Comparison of ENCODE assay signal across 20 cellular contexts in genomic region chr1:209397910-209398309, GRCh38.
DNase-seq lines count a peak whose midpoint lies in the region; TF ChIP-seq lines count a peak whose summit lies in the region.
"Had no signal": no experiment of that assay in that cellular context is flagged by ENCODE, and none has a peak within 500 bp of the region (broad histone marks: within the 10 kb centered on the region; RNA-seq: fewer than 3 reads in every experiment).

No MANE protein-coding gene starts in this region.

- intact Hi-C loops in dendritic cell treated with granulocyte-macrophage colony-stimulating factor and Interleukin-4, amounts not matched to agents 40 ng/mL and 50 ng/mL, for 4 days (cut with micrococcal nuclease), result no loop called here

- peak overlapping the region; percentile 76 for H3K9ac ChIP-seq in HUES6 (ENCODE audit: low read length)
- H3K9ac ChIP-seq in neural progenitor cell, result no peak overlapping the region

- no peaks in the 10 kb centered on the region for H3F3A ChIP-seq in neural progenitor cell (ENCODE audit: low read depth)

- peaks cover 34% of the 10 kb centered on the region for H3K4me1 Mint-ChIP-seq in dendritic cell treated with granulocyte-macrophage colony-stimulating factor and Interleukin-4, amounts not matched to agents 40 ng/mL and 50 ng/mL, for 4 days (ENCODE audit: low read depth)
- H3K4me1 Mint-ChIP-seq in neural progenitor cell, result peaks cover 10% of the 10 kb centered on the region
- no peaks in the 10 kb centered on the region for H3K4me1 Mint-ChIP-seq in activated naive CD8-positive, alpha-beta T cell treated with anti-CD3 and anti-CD28 coated beads for 36 hours
- H3K4me1 Mint-ChIP-seq: IgD-negative memory B cell had no signal

- H3K27ac Mint-ChIP-seq in dendritic cell treated with granulocyte-macrophage colony-stimulating factor and Interleukin-4, amounts not matched to agents 40 ng/mL and 50 ng/mL, for 4 days, result peak overlapping the region; percentile 44
- H3K27ac Mint-ChIP-seq in neural progenitor cell, result peak overlapping the region; percentile 92
- no peak overlapping the region for H3K27ac Mint-ChIP-seq in activated naive CD8-positive, alpha-beta T cell treated with anti-CD3 and anti-CD28 coated beads for 36 hours
- H3K27ac Mint-ChIP-seq: activated CD8-positive, alpha-beta T cell treated with anti-CD3 and anti-CD28 coated beads for 36 hours had no signal

- H3K4me1 ChIP-seq in HUES6 (ENCODE audit: control insufficient read depth, insufficient read depth, low read length) (peaks cover 66% of the 10 kb centered on the region), neural progenitor cell (no peaks in the 10 kb centered on the region)
- H3K4me1 ChIP-seq: colonic mucosa had no signal

- H3K27me3 Mint-ChIP-seq in dendritic cell treated with granulocyte-macrophage colony-stimulating factor and Interleukin-4, amounts not matched to agents 40 ng/mL and 50 ng/mL, for 4 days, result peaks cover 8% of the 10 kb centered on the region
- peaks cover 3% of the 10 kb centered on the region for H3K27me3 Mint-ChIP-seq in neural progenitor cell (ENCODE audit: insufficient read depth, low read depth)
- H3K27me3 Mint-ChIP-seq in activated naive CD8-positive, alpha-beta T cell treated with anti-CD3 and anti-CD28 coated beads for 36 hours, result peaks cover 12% of the 10 kb centered on the region

- no peaks in the 10 kb centered on the region for H4K20me1 ChIP-seq in neural progenitor cell (ENCODE audit: low read depth)

- no peak overlapping the region for H3K4me3 Mint-ChIP-seq in dendritic cell treated with granulocyte-macrophage colony-stimulating factor and Interleukin-4, amounts not matched to agents 40 ng/mL and 50 ng/mL, for 4 days
- H3K4me3 Mint-ChIP-seq in neural progenitor cell, result no peak overlapping the region
- no peak overlapping the region for H3K4me3 Mint-ChIP-seq in activated naive CD8-positive, alpha-beta T cell treated with anti-CD3 and anti-CD28 coated beads for 36 hours
- H3K4me3 Mint-ChIP-seq: activated CD8-positive, alpha-beta T cell treated with anti-CD3 and anti-CD28 coated beads for 36 hours; IgD-negative memory B cell; nephron had no signal

- no peaks in the 10 kb centered on the region for H3K36me3 Mint-ChIP-seq in dendritic cell treated with granulocyte-macrophage colony-stimulating factor and Interleukin-4, amounts not matched to agents 40 ng/mL and 50 ng/mL, for 4 days (ENCODE audit: low read depth)
- H3K36me3 Mint-ChIP-seq in neural progenitor cell, result no peaks in the 10 kb centered on the region
- H3K36me3 Mint-ChIP-seq in activated naive CD8-positive, alpha-beta T cell treated with anti-CD3 and anti-CD28 coated beads for 36 hours, result no peaks in the 10 kb centered on the region
- H3K36me3 Mint-ChIP-seq: IgD-negative memory B cell had no signal

- H3K27me3 ChIP-seq in HUES6 (ENCODE audit: control insufficient read depth, insufficient read depth, low read length), result no peaks in the 10 kb centered on the region
- no peaks in the 10 kb centered on the region for H3K27me3 ChIP-seq in neural progenitor cell
- H3K27me3 ChIP-seq: colonic mucosa, MG63 had no signal

- H3K4me3 ChIP-seq in HUES6 (ENCODE audit: low read depth, low read length), result no peak overlapping the region; the same call in 1 of the 2 replicates
- no peak overlapping the region for H3K4me3 ChIP-seq in neural progenitor cell
- H3K4me3 ChIP-seq: colonic mucosa, MG63 had no signal

- in situ Hi-C loops in ACHN (cut with HindIII; ENCODE audit: low pct_ligation_motif_present, low pct_unique_long_range_greater_than_20kb, low sequenced_read_pairs), result no loop called here

- H2AFZ ChIP-seq in neural progenitor cell (replicated peaks), result no peak overlapping the region

- DNase-seq in neural progenitor cell (ENCODE audit: low spot score), result no peak
- no peak for DNase-seq in GM19240 (ENCODE audit: insufficient read length, low spot score)
- no peak for DNase-seq in ureter (ENCODE audit: low spot score)
- DNase-seq in activated naive CD8-positive, alpha-beta T cell treated with anti-CD3 and anti-CD28 coated beads for 36 hours, result no peak
- DNase-seq in ACHN, result no peak
- DNase-seq: activated CD4-positive, CD25-positive, alpha-beta regulatory T cell; activated CD8-positive, alpha-beta T cell treated with anti-CD3 and anti-CD28 coated beads for 36 hours; activated naive CD4-positive, alpha-beta T cell treated with Interleukin-2 at 50 U/mL for 16 hours; activated T-cell treated with anti-CD3 and anti-CD28 coated beads, Interleukin-2, amount 50 U/mL, for 1 hour; AML-193; colonic mucosa; DND-41; NCI-H1694 treated with DMSO at 0.1 percent for 48 hours; retina; T-helper 9 cell had no signal

- H3K4me2 ChIP-seq in neural progenitor cell, result no peak overlapping the region

- no peak for TF ChIP-seq CTCF in neural progenitor cell (IDR thresholded peaks at IDR 0.05)

- H3K36me3 ChIP-seq in HUES6 (ENCODE audit: control insufficient read depth, insufficient read depth, low read length) (no peaks in the 10 kb centered on the region), neural progenitor cell (no peaks in the 10 kb centered on the region)
- H3K36me3 ChIP-seq: colonic mucosa, MG63 had no signal

- no peaks in the 10 kb centered on the region for H3K9me3 Mint-ChIP-seq in dendritic cell treated with granulocyte-macrophage colony-stimulating factor and Interleukin-4, amounts not matched to agents 40 ng/mL and 50 ng/mL, for 4 days
- no peaks in the 10 kb centered on the region for H3K9me3 Mint-ChIP-seq in neural progenitor cell
- H3K9me3 Mint-ChIP-seq in activated naive CD8-positive, alpha-beta T cell treated with anti-CD3 and anti-CD28 coated beads for 36 hours, result no peaks in the 10 kb centered on the region
- H3K9me3 Mint-ChIP-seq: activated CD8-positive, alpha-beta T cell treated with anti-CD3 and anti-CD28 coated beads for 36 hours; IgD-negative memory B cell; nephron had no signal

- H3K27ac ChIP-seq in HUES6 (ENCODE audit: low read depth, low read length) (peak overlapping the region; percentile 83), neural progenitor cell (no peak overlapping the region)
- H3K27ac ChIP-seq: colonic mucosa had no signal

- H3K79me2 ChIP-seq in neural progenitor cell (ENCODE audit: low read depth), result no peaks in the 10 kb centered on the region

- H3K9me3 ChIP-seq in HUES6 (ENCODE audit: control insufficient read depth, insufficient read depth, low read depth, low read length) (no peaks in the 10 kb centered on the region), neural progenitor cell (ENCODE audit: low read depth) (no peaks in the 10 kb centered on the region)
- H3K9me3 ChIP-seq: colonic mucosa, MG63 had no signal
